8 cellular contexts compared by ENCODE assay signal in genomic region chr11:65425105-65425970, GRCh38. TPM values are rescaled to one million over a fixed set of nuclear protein-coding genes. Genes with fewer than 3 reads are reported as not detected.
DNase-seq lines count a peak whose midpoint lies in the region; ATAC-seq and TF ChIP-seq lines count a peak whose summit lies in the region.

No MANE protein-coding gene starts in this region.

- H3K9me3 Mint-ChIP-seq in endothelial cell (ENCODE audit: unreplicated experiment), result no peaks in the 10 kb centered on the region
- no peaks in the 10 kb centered on the region for H3K9me3 Mint-ChIP-seq in natural killer cell

- peak overlapping the region; percentile 100 for H3K27ac ChIP-seq in temporal lobe (ENCODE audit: low read depth, low read length)

- intact Hi-C loops in natural killer cell (cut with micrococcal nuclease), result loop anchor here (1.0 kb wide), 1 partner anchor 74 kb away; the partner anchor contains the start of gene MALAT1

- peak; percentile 36 to 68 (median 46) for ATAC-seq in natural killer cell

- H3K36me3 Mint-ChIP-seq in endothelial cell (ENCODE audit: low read depth, unreplicated experiment) (peaks cover 4% of the 10 kb centered on the region), natural killer cell (peaks cover 7% of the 10 kb centered on the region)

- peak overlapping the region; percentile 49 for H3K4me3 Mint-ChIP-seq in endothelial cell (ENCODE audit: unreplicated experiment)
- peak overlapping the region; percentile 95 for H3K4me3 Mint-ChIP-seq in natural killer cell

- H3K27me3 Mint-ChIP-seq in endothelial cell (ENCODE audit: unreplicated experiment) (peaks cover 22% of the 10 kb centered on the region), natural killer cell (ENCODE audit: low read depth in 2 of 2) (peaks cover 0 to 5% of the 10 kb centered on the region in 2 donors)

- H3K4me1 Mint-ChIP-seq in endothelial cell (ENCODE audit: unreplicated experiment) (peaks cover 77% of the 10 kb centered on the region), natural killer cell (peaks cover 87 to 92% of the 10 kb centered on the region in 2 donors)

- H3K27ac Mint-ChIP-seq in endothelial cell (ENCODE audit: unreplicated experiment) (no peak overlapping the region), natural killer cell (peak overlapping the region; percentile 98 to 100)

- TF ChIP-seq CTCF in endothelial cell (IDR thresholded peaks at IDR 0.05; ENCODE audit: unreplicated experiment), result no peak
- TF ChIP-seq CTCF in natural killer cell (IDR thresholded peaks at IDR 0.05), result no peak

- DNase-seq in EL (peak; percentile 81), NCI-H460 (ENCODE audit: extremely low read depth, low read depth) (peak; percentile 77), endothelial cell (ENCODE audit: low spot score) (no peak), natural killer cell (peak; percentile 75), NCI-H1048 (lab: John Stamatoyannopoulos, UW) (no peak), NCI-H2196 (lab: John Stamatoyannopoulos, UW; ENCODE audit: unreplicated experiment) (no peak)
- DNase-seq in activated CD8-positive, alpha-beta memory T cell treated with anti-CD3 and anti-CD28 coated beads for 48 hours (ENCODE audit: low read depth in 2 of 3, low spot score in 2 of 3), result peak in 2 of 3 experiments; percentile 62 to 63

RNA-seq across cellular contexts. Expression of gene NEAT1, which starts 2.7 kb away (rescaled TPM):
- total RNA-seq in NCI-H460 (2014; rRNA removed; shearing (Covaris generic)), result 50.1 and 58.2 TPM in 2 replicates
- 197 and 205 TPM in 2 replicates for polyA plus RNA-seq in NCI-H460 (2014; cell fraction: nucleus; rRNA removed)
- total RNA-seq in endothelial cell (ENCODE audit: unreplicated experiment), result 43.4 TPM
- 1,000 to 10,000 TPM; 1,031 to 1,768 (median 1,493) TPM for total RNA-seq in natural killer cell
- 8.4 TPM for total RNA-seq in temporal lobe

RNA-seq across cellular contexts. Expression of gene FRMD8, which starts 38.9 kb away (rescaled TPM):
- 14.4 and 15.1 TPM in 2 replicates for total RNA-seq in NCI-H460 (2014; rRNA removed; shearing (Covaris generic))
- 54.3 and 65.4 TPM in 2 replicates for polyA plus RNA-seq in NCI-H460 (2014; cell fraction: nucleus; rRNA removed)
- total RNA-seq in endothelial cell (ENCODE audit: unreplicated experiment), result 76.0 TPM
- total RNA-seq in natural killer cell, result 10 to 100 TPM; 45.6 to 58.4 (median 57.7) TPM
- 6.9 TPM for total RNA-seq in temporal lobe

RNA-seq across cellular contexts. Expression of gene SLC25A45, which starts 42.9 kb away (rescaled TPM):
- 2.0 and 4.0 TPM in 2 replicates for total RNA-seq in NCI-H460 (2014; rRNA removed; shearing (Covaris generic))
- 7.0 and 7.5 TPM in 2 replicates for polyA plus RNA-seq in NCI-H460 (2014; cell fraction: nucleus; rRNA removed)
- total RNA-seq in endothelial cell (ENCODE audit: unreplicated experiment) (3.3 TPM), natural killer cell (10 to 100 TPM; 50.9 to 61.1 (median 61.0) TPM), temporal lobe (0.74 TPM)

Comparison
In these comparisons a context has a peak if more than half of its experiments do, and no peak if none do; other contexts are left out.
1. DNase-seq: peak in EL (single experiment), NCI-H460 (single experiment), activated CD8-positive, alpha-beta memory T cell treated with anti-CD3 and anti-CD28 coated beads for 48 hours (2 of 3) and natural killer cell (single experiment); none in endothelial cell (single experiment), NCI-H1048 (single experiment) and NCI-H2196 (single experiment).
2. RNA of gene NEAT1, which starts 2.7 kb away (total RNA-seq): 1,031 to 1,768 TPM in natural killer cell; 50.1 to 58.2 TPM in NCI-H460, 43.4 TPM in endothelial cell (single experiment) and 8.4 TPM in temporal lobe (single experiment); every median in the first group is over 10 times any median in the second.
3. RNA of gene SLC25A45, which starts 42.9 kb away (total RNA-seq): 50.9 to 61.1 TPM in natural killer cell; 3.3 TPM in endothelial cell (single experiment), 2.0 to 4.0 TPM in NCI-H460 and 0.74 TPM in temporal lobe (single experiment); every median in the first group is over 10 times any median in the second.